In the genomic region with DNA sequence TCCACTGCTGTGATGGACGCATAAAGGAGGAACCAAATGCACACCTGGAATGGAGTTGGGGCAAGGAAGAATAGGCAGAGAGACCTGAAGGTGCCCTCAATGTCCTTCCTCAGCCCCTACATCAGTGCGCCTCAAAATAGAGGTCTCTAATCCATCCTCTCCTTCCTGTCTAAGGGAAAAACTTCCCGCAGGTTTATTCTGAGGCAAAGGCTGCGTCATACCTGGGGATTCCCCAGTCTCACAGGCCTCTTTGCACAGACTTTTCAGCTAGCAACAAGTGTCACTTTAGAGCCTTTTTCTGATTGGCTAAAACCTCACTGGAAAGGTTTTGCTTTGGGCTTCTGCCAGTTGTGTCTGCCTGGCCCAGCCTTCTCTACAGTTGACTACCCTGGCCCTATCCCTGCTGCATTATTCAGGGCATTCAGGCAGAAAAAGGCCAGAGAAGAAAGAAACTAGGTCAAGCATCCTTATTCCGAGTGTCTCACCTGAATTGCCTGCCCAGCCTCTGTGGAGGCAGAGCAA, we compare ENCODE assay signal across 8 cellular contexts. TPM values are rescaled to one million over a fixed set of nuclear protein-coding genes. Genes with fewer than 3 reads are reported as not detected.
A peak's percentile ranks its signal among the peaks of the same experiment; 100 is the strongest.
DNase-seq lines count a peak whose midpoint lies in the region; ATAC-seq lines count a peak whose summit lies in the region.

No MANE protein-coding gene starts in this region.

- no peaks in the 10 kb centered on the region for H3K27me3 ChIP-seq in MG63

- ATAC-seq in GM19395 (IDR thresholded peaks at IDR 0.05; ENCODE audit: unreplicated experiment) (peak; percentile 71), HG03432 (IDR thresholded peaks at IDR 0.05; ENCODE audit: unreplicated experiment) (peak; percentile 80)

- H3K4me3 ChIP-seq in MG63 = no peak overlapping the region

- DNase-seq in DMS153 treated with DMSO at 0.1 percent for 48 hours (lab: John Stamatoyannopoulos, UW; ENCODE audit: unreplicated experiment) = peak; percentile 69
- peak; percentile 11 to 27 for DNase-seq in activated CD4-positive, alpha-beta T cell treated with anti-CD3 and anti-CD28 coated beads, Interleukin-2, amount 50 U/mL, for 4 hours
- DNase-seq in glomerular visceral epithelial cell (ENCODE audit: extremely low spot score) = peak; percentile 29
- DNase-seq in stimulated activated CD4-positive, alpha-beta T cell treated with anti-CD3 and anti-CD28 coated beads, Interleukin-4, amount 100 ng/mL, for 1 hour = peak; percentile 31
- no peak for DNase-seq in GM03348 (ENCODE audit: low spot score)
- DNase-seq in MG63 = no peak

- H3K36me3 ChIP-seq in MG63 = no peaks in the 10 kb centered on the region

- no peaks in the 10 kb centered on the region for H3K9me3 ChIP-seq in MG63

RNA-seq across cellular contexts. Expression of a gene that starts 1.8 kb away (rescaled TPM):
- total RNA-seq in MG63 (2014; rRNA removed; shearing (Covaris generic); ENCODE audit: low replicate concordance) = not detected in 2 replicates

RNA-seq across cellular contexts. Expression of a gene that starts 31.1 kb away (rescaled TPM):
- not detected in 2 replicates for total RNA-seq in MG63 (2014; rRNA removed; shearing (Covaris generic); ENCODE audit: low replicate concordance)

Comparison
In these comparisons a context has a peak if more than half of its experiments do, and no peak if none do; other contexts are left out.
1. DNase-seq: peak in DMS153 treated with DMSO at 0.1 percent for 48 hours (single experiment), activated CD4-positive, alpha-beta T cell treated with anti-CD3 and anti-CD28 coated beads, Interleukin-2, amount 50 U/mL, for 4 hours (2 of 2), glomerular visceral epithelial cell (single experiment) and stimulated activated CD4-positive, alpha-beta T cell treated with anti-CD3 and anti-CD28 coated beads, Interleukin-4, amount 100 ng/mL, for 1 hour (single experiment); none in GM03348 (single experiment) and MG63 (single experiment).